In genomic region chr14:24429395-24430142, GRCh38 we compare ENCODE assay signal across 8 cellular contexts. TPM values are rescaled to one million over a fixed set of nuclear protein-coding genes. Genes with fewer than 3 reads are reported as not detected.
A peak's percentile ranks its signal among the peaks of the same experiment; 100 is the strongest.
DNase-seq lines count a peak whose midpoint lies in the region; ATAC-seq, FAIRE-seq and TF ChIP-seq lines count a peak whose summit lies in the region.

Gene CBLN3, minus strand, starts transcription at chr14:24429668. Its CDS starts 614 bp downstream, at chr14:24429054.
Gene KHNYN, plus strand, starts transcription at chr14:24429954. Its CDS starts 777 bp downstream, at chr14:24430731.

- peak within 1 kb of the TSS; percentile 87 for H2AFZ ChIP-seq in mammary epithelial cell (ENCODE audit: low read depth, low read length)

- TF ChIP-seq CTCF in A549 (IDR thresholded peaks at IDR 0.05) = no peak
- no peak for TF ChIP-seq CTCF in WERI-Rb-1 (IDR thresholded peaks at IDR 0.05; ENCODE audit: low read depth, low read length)
- no peak for TF ChIP-seq CTCF in mammary epithelial cell (conservative IDR thresholded peaks at IDR 0.05 in 1 of 2, IDR thresholded peaks at IDR 0.05 in 1 of 2; ENCODE audit: extremely low read depth in 1 of 2, insufficient read depth in 1 of 2, low read depth in 1 of 2, low read length in 2 of 2)
- TF ChIP-seq CTCF in spleen (IDR thresholded peaks at IDR 0.05 in 8 of 11, conservative IDR thresholded peaks at IDR 0.05 in 3 of 11) = peak in 2 of 11 experiments; percentile 10 to 28

- H3K4me1 ChIP-seq in A549 (peaks cover 25% of the 10 kb centered on the region), mammary epithelial cell (ENCODE audit: insufficient read depth, low read length) (peaks cover 51% of the 10 kb centered on the region), spleen (peaks cover 20 to 77% (median 43%) of the 10 kb centered on the region in 6 donors)

- POLR2A ChIA-PET in A549 (lab: Yijun Ruan, JAX) = interaction anchor here (0.6 to 3.6 kb wide), 31 partner anchors 9 to 1202 kb away, joined by 3 to 66 read pairs (median 5); partner anchors contain the start of genes CIDEB, DHRS1, MDP1 and NOP9

- 16% methylated on average over 18 of the region's 57 CpGs for WGBS in A549 (ENCODE audit: missing lambda C conversion rate)
- 5% methylated on average over 11 of the region's 57 CpGs for WGBS in mammary epithelial cell (ENCODE audit: low coverage, missing lambda C conversion rate)
- WGBS in spleen, 5 donors = 3 to 6% (median 4%) methylated on average over 47 to 57 of the region's 57 CpGs

- peak within 1 kb of the TSS; percentile 79 for H3K9ac ChIP-seq in mammary epithelial cell (ENCODE audit: insufficient read depth, low read length)

- TF ChIP-seq EP300 in A549 (IDR thresholded peaks at IDR 0.05) = no peak

- H3K79me2 ChIP-seq in mammary epithelial cell (ENCODE audit: insufficient read depth, low read length) = peaks cover 34% of the 10 kb centered on the region

- TSS peak; percentile 58 for BruUV-seq in mammary epithelial cell (replicated peaks; lab: Mats Ljungman, UMichigan)

- DNase-seq in A549 (ENCODE audit: low read depth in 1 of 2, low spot score in 1 of 2) (peak; percentile 93 to 96), NCI-H2081 (lab: John Stamatoyannopoulos, UW) (peak; percentile 57 to 84), WERI-Rb-1 (peak; percentile 91), mammary epithelial cell (peak; percentile 85), iris pigment epithelial cell (ENCODE audit: low read depth) (peak; percentile 92), spleen (peak; percentile 98)

- ATAC-seq in A549 (peak; percentile 81), GM18517 (IDR thresholded peaks at IDR 0.05; ENCODE audit: unreplicated experiment) (peak; percentile 82), HG03025 (IDR thresholded peaks at IDR 0.05; ENCODE audit: low FRiP score, unreplicated experiment) (peak; percentile 83)

- H3K4me3 ChIP-seq in A549 (peak within 1 kb of the TSS; percentile 86), WERI-Rb-1 (ENCODE audit: low read depth, low read length) (peak within 1 kb of the TSS; percentile 56), mammary epithelial cell (replicated peaks in 1 of 3; ENCODE audit: insufficient read depth in 1 of 3, low read depth in 2 of 3, low read length in 3 of 3) (peak within 1 kb of the TSS; percentile 57 to 75 (median 64)), spleen (peak within 1 kb of the TSS; percentile 64 to 91 (median 74))

- FAIRE-seq in A549 (lab: Jason Lieb, UNC) = no peak

- CTCF ChIA-PET in A549 (lab: Yijun Ruan, JAX) = interaction anchor here (1.3 to 18.0 kb wide), 4 partner anchors 16 to 110 kb away, joined by 4 to 1142 read pairs (median 143); partner anchors contain the start of genes ADCY4, CIDEB, DHRS1 and LTB4R
- CTCF ChIA-PET in mammary epithelial cell (lab: Charles Lee; ENCODE audit: low non-redundant PET) = no interaction called here

- intact Hi-C loops in mammary epithelial cell (cut with micrococcal nuclease) = loop anchor here (2.0 kb wide), 1 partner anchor 187 kb away; the partner anchor contains the start of gene TINF2
- intact Hi-C loops in spleen (cut with DNase I; ENCODE audit: low total_unique reads) = loop anchor here (5.0 kb wide), 1 partner anchor 92 kb away; the partner anchor contains the start of genes ADCY4 and RIPK3

- H3K9me3 ChIP-seq in A549 (no peaks in the 10 kb centered on the region), WERI-Rb-1 (ENCODE audit: severe bottlenecking) (no peaks in the 10 kb centered on the region), mammary epithelial cell (replicated peaks; ENCODE audit: insufficient read depth, low read length) (no peaks in the 10 kb centered on the region), spleen (no peaks in the 10 kb centered on the region)

- H3K36me3 ChIP-seq in WERI-Rb-1 (peaks cover 17% of the 10 kb centered on the region), mammary epithelial cell (ENCODE audit: insufficient read depth, low read length) (peaks cover 13% of the 10 kb centered on the region), spleen (peaks cover 0 to 36% (median 28%) of the 10 kb centered on the region in 6 donors)

- TF ChIP-seq RAD21 in A549 (conservative IDR thresholded peaks at IDR 0.05 in 1 of 2, IDR thresholded peaks at IDR 0.05 in 1 of 2) = no peak

- H3K27me3 ChIP-seq in WERI-Rb-1 (ENCODE audit: insufficient read depth, low read depth, severe bottlenecking) (no peaks in the 10 kb centered on the region), mammary epithelial cell (ENCODE audit: insufficient read depth, low read length) (no peaks in the 10 kb centered on the region), spleen (replicated peaks in 1 of 7) (no peaks in the 10 kb centered on the region)

- H3K4me2 ChIP-seq in A549 (peak within 1 kb of the TSS; percentile 88), mammary epithelial cell (ENCODE audit: insufficient read depth, low read depth, low read length) (peak within 1 kb of the TSS; percentile 91)

- H3K27ac ChIP-seq in A549 (peak within 1 kb of the TSS; percentile 97 to 99), WERI-Rb-1 (peak within 1 kb of the TSS; percentile 91), mammary epithelial cell (ENCODE audit: insufficient read depth, low read depth, low read length) (peak within 1 kb of the TSS; percentile 73), spleen (peak within 1 kb of the TSS; percentile 97 to 100 (median 98))

- no peaks in the 10 kb centered on the region for H4K20me1 ChIP-seq in mammary epithelial cell (ENCODE audit: insufficient read depth, low read length)

- TF ChIP-seq POLR2A in A549 (IDR thresholded peaks at IDR 0.05; ENCODE audit: low read length) (peak; percentile 72), spleen (IDR thresholded peaks at IDR 0.05) (peak; percentile 62 to 96 (median 95))

- dilution Hi-C loops in mammary epithelial cell (cut with HindIII; ENCODE audit: low sequenced_read_pairs) = loop anchor here (10.0 kb wide), 1 partner anchor 55 kb away; no protein-coding TSS in a partner anchor

- in situ Hi-C loops in mammary epithelial cell (cut with MboI; ENCODE audit: low sequenced_read_pairs in 2 of 2) = loop anchor here (5.0 kb wide), 2 partner anchors 62 to 97 kb away; partner anchors contain the start of gene NFATC4 (in 1 of the 2)

TF ChIP-seq in A549, 52 proteins besides CTCF, POLR2A, EP300 and RAD21 (continues in another document):
- TF ChIP-seq MAFK (IDR thresholded peaks at IDR 0.05; ENCODE audit: partially characterized antibody) = no peak
- peak; percentile 90 for TF ChIP-seq BCL3 (IDR thresholded peaks at IDR 0.05)
- TF ChIP-seq CEBPB (IDR thresholded peaks at IDR 0.05) = no peak
- TF ChIP-seq NPAS2 (CRISPR knock-in tag; IDR thresholded peaks at IDR 0.05; ENCODE audit: borderline replicate concordance) = no peak
- no peak for TF ChIP-seq ZFP36 (IDR thresholded peaks at IDR 0.05; ENCODE audit: borderline replicate concordance, partially characterized antibody)
- TF ChIP-seq REST (IDR thresholded peaks at IDR 0.05) = no peak

RNA-seq across cellular contexts. Expression of gene CBLN3, which starts in this region (rescaled TPM):
- polyA plus RNA-seq in A549 (2011; rRNA removed) (1.3 and 1.6 TPM in 2 replicates), A549 (2017; fragmentation: RNase III; extraction: RNeasy Plus Mini Kit Qiagen cat#74134 plus additional on column Dnase treatment) (1.1 to 1.5 TPM (median 1.4 TPM) in 3 replicates), mammary epithelial cell (0.78 TPM), spleen (10 to 100 TPM in 1 of 3 donors, 1 to 10 TPM in 2; 5.8 to 13.8 (median 6.8) TPM)
- polyA plus RNA-seq in A549 (2012; cell fraction: cytosol; rRNA removed) = 0.77 and 0.88 TPM in 2 replicates
- polyA plus RNA-seq in A549 (2012; cell fraction: nucleus; rRNA removed) = 1.4 and 2.1 TPM in 2 replicates
- polyA minus RNA-seq in A549 (2011; rRNA and poly(A)+ RNA removed) = 0.97 and 1.1 TPM in 2 replicates
- total RNA-seq in mammary epithelial cell (1 to 10 TPM; 1.3 to 3.1 TPM), spleen (10 to 100 TPM in 4 of 7 donors, 1 to 10 TPM in 3; 4.3 to 21.7 (median 13.7) TPM)
- not detected for polyA minus RNA-seq in mammary epithelial cell

RNA-seq across cellular contexts. Expression of gene KHNYN, which starts in this region (rescaled TPM):
- polyA plus RNA-seq in A549 (2011; rRNA removed) = 19.0 and 25.0 TPM in 2 replicates
- polyA plus RNA-seq in A549 (2012; cell fraction: cytosol; rRNA removed) = 9.0 and 12.7 TPM in 2 replicates
- 23.7 and 26.2 TPM in 2 replicates for polyA plus RNA-seq in A549 (2012; cell fraction: nucleus; rRNA removed)
- 23.5 to 26.4 TPM (median 25.2 TPM) in 3 replicates for polyA plus RNA-seq in A549 (2017; fragmentation: RNase III; extraction: RNeasy Plus Mini Kit Qiagen cat#74134 plus additional on column Dnase treatment)
- polyA minus RNA-seq in A549 (2011; rRNA and poly(A)+ RNA removed) = 33.6 and 37.6 TPM in 2 replicates
- total RNA-seq in mammary epithelial cell = 10 to 100 TPM; 60.2 to 75.0 TPM
- polyA plus RNA-seq in mammary epithelial cell = 16.7 TPM
- 34.9 TPM for polyA minus RNA-seq in mammary epithelial cell
- total RNA-seq in spleen = 10 to 100 TPM; 65.5 to 90.6 (median 72.2) TPM
- 10 to 100 TPM; 10.9 to 35.2 (median 14.0) TPM for polyA plus RNA-seq in spleen

Comparison
In these comparisons a context has a peak if more than half of its experiments do, and no peak if none do; other contexts are left out.
1. Peak in every context shown above with its lines: DNase-seq, ATAC-seq, H3K4me3 ChIP-seq and H3K27ac ChIP-seq.